In the genomic region with DNA sequence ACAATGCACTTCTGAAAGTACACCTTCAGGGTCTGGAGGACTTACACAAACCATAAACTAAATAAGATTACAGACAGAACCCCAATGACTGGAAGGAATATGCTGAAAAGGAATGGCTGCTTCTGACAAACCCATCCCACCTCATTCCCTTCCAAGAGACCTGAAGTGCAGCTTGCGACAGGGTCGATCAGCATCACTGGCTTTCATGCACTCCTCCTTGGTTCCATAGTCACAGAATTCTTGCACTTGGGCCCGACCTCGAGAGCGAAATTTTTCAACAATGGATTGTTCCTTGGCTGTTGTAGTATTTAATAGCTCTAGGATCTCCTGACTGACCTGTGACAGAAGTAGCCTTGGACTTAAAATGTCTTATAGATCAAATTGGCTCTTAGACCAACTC, we compare ENCODE assay signal across 18 cellular contexts.
"Had no signal": no experiment of that assay in that cellular context is flagged by ENCODE, and none has a peak within 500 bp of the region (broad histone marks: within the 10 kb centered on the region; RNA-seq: fewer than 3 reads in every experiment).

No MANE protein-coding gene starts in this region.

- H3K27me3 Mint-ChIP-seq: activated B cell treated with CpG ODN at 0.5 μM for 24 hours; activated T-helper 17 cell treated with anti-CD3 and anti-CD28 coated beads, Interleukin-2, amount 50 U/mL, for 72 hours; naive thymus-derived CD8-positive, alpha-beta T cell had no signal

- H3K9me3 ChIP-seq: gastroesophageal sphincter, left ventricle myocardium inferior, prostate gland, spleen, thoracic aorta, upper lobe of left lung had no signal

- H3K4me3 Mint-ChIP-seq: activated B cell treated with CpG ODN at 0.5 μM for 24 hours; activated T-helper 17 cell treated with anti-CD3 and anti-CD28 coated beads, Interleukin-2, amount 50 U/mL, for 72 hours; naive thymus-derived CD8-positive, alpha-beta T cell had no signal

- H3K27me3 ChIP-seq: gastroesophageal sphincter, spleen, upper lobe of left lung had no signal

- H3K9me3 Mint-ChIP-seq: activated B cell treated with CpG ODN at 0.5 μM for 24 hours; activated T-helper 17 cell treated with anti-CD3 and anti-CD28 coated beads, Interleukin-2, amount 50 U/mL, for 72 hours; naive thymus-derived CD8-positive, alpha-beta T cell had no signal

- H3K27ac ChIP-seq: epithelial cell of prostate, gastroesophageal sphincter, left ventricle myocardium inferior, prostate gland, spleen, thoracic aorta, upper lobe of left lung had no signal

- H3K4me3 ChIP-seq: gastroesophageal sphincter, left ventricle myocardium inferior, prostate gland, spleen, thoracic aorta, upper lobe of left lung had no signal

- DNase-seq: activated B cell treated with CpG ODN at 0.5 μM for 24 hours; activated CD4-positive, alpha-beta T cell treated with anti-CD3 and anti-CD28 coated beads for 48 hours; activated naive CD4-positive, alpha-beta T cell treated with Interleukin-2 at 50 U/mL for 16 hours; head of caudate nucleus; hypothalamus; left ventricle myocardium inferior; naive thymus-derived CD8-positive, alpha-beta T cell; spleen; stimulated activated CD4-positive, alpha-beta T cell treated with anti-CD3 and anti-CD28 coated beads, Interleukin-4, amount 100 ng/mL, for 1 hour; stimulated activated naive CD4-positive, alpha-beta T cell treated with Interleukin-2 at 50 U/mL for 16 hours; T-helper 1 cell; T-helper 9 cell; upper lobe of left lung had no signal

- ATAC-seq: activated T-helper 17 cell treated with anti-CD3 and anti-CD28 coated beads, Interleukin-2, amount 50 U/mL, for 72 hours; gastroesophageal sphincter; naive thymus-derived CD8-positive, alpha-beta T cell had no signal

- H3K4me1 ChIP-seq: left ventricle myocardium inferior had no signal

- H3K27ac Mint-ChIP-seq: activated B cell treated with CpG ODN at 0.5 μM for 24 hours had no signal
